In genomic region chr5:141823056-141823455, GRCh38 we compare ENCODE assay signal across 25 cellular contexts. TPM values are rescaled to one million over a fixed set of nuclear protein-coding genes. Genes with fewer than 3 reads are reported as not detected.
A peak's percentile ranks its signal among the peaks of the same experiment; 100 is the strongest.
DNase-seq lines count a peak whose midpoint lies in the region; ATAC-seq and TF ChIP-seq lines count a peak whose summit lies in the region.
"Had no signal": no experiment of that assay in that cellular context is flagged by ENCODE, and none has a peak within 500 bp of the region (broad histone marks: within the 10 kb centered on the region; RNA-seq: fewer than 3 reads in every experiment).

No MANE protein-coding gene starts in this region.

- H3K9me3 ChIP-seq in heart left ventricle = no peaks in the 10 kb centered on the region
- no peaks in the 10 kb centered on the region for H3K9me3 ChIP-seq in right cardiac atrium (ENCODE audit: control insufficient read depth, low read length)
- H3K9me3 ChIP-seq in esophagus muscularis mucosa = no peaks in the 10 kb centered on the region
- H3K9me3 ChIP-seq in gastrocnemius medialis = no peaks in the 10 kb centered on the region
- no peaks in the 10 kb centered on the region for H3K9me3 ChIP-seq in upper lobe of right lung
- H3K9me3 ChIP-seq: adrenal gland; BLaER1 treated with 17β-estradiol and CSF1 and Interleukin-3, amounts not matched to agents 10 nM and 100 nM; Peyer's patch had no signal

- H3K27ac ChIP-seq in heart left ventricle (peak overlapping the region in 10 of 12 donors; percentile 52 to 78 (median 64)), right cardiac atrium (ENCODE audit: low read length) (no peak overlapping the region), esophagus muscularis mucosa (replicated peaks in 1 of 4) (peak overlapping the region; percentile 64 to 79 (median 74)), gastrocnemius medialis (peak overlapping the region in 3 of 4 donors; percentile 50 to 78 (median 59)), upper lobe of right lung (peak overlapping the region; percentile 42)
- H3K27ac ChIP-seq: BLaER1 treated with 17β-estradiol and CSF1 and Interleukin-3, amounts not matched to agents 10 nM and 100 nM; brain microvascular endothelial cell had no signal

- no peak for ATAC-seq in heart left ventricle
- ATAC-seq in right cardiac atrium = no peak
- no peak for ATAC-seq in gastrocnemius medialis
- no peak for ATAC-seq in upper lobe of right lung
- no peak for ATAC-seq in GM21717 (IDR thresholded peaks at IDR 0.05; ENCODE audit: unreplicated experiment)
- ATAC-seq in HG03520 (IDR thresholded peaks at IDR 0.05; ENCODE audit: unreplicated experiment) = no peak
- no peak for ATAC-seq in GM21786 (IDR thresholded peaks at IDR 0.05; ENCODE audit: unreplicated experiment)
- ATAC-seq: activated CD8-positive, alpha-beta T cell treated with anti-CD3 and anti-CD28 coated beads, Interleukin-2, amount 10 ng/mL, durations not matched to agents 7 days and 5 days had no signal

- H3K4me1 ChIP-seq in heart left ventricle (peaks cover 0 to 42% (median 12%) of the 10 kb centered on the region in 12 donors), right cardiac atrium (ENCODE audit: control insufficient read depth, insufficient read depth, low read length) (peaks cover 8% of the 10 kb centered on the region), esophagus muscularis mucosa (peaks cover 0 to 39% (median 25%) of the 10 kb centered on the region in 4 donors), gastrocnemius medialis (peaks cover 8 to 12% of the 10 kb centered on the region in 2 donors), upper lobe of right lung (peaks cover 8% of the 10 kb centered on the region)
- H3K4me1 ChIP-seq: adrenal gland, Peyer's patch had no signal

- H3K4me3 ChIP-seq in heart left ventricle (no peak overlapping the region), right cardiac atrium (ENCODE audit: low read length) (no peak overlapping the region), esophagus muscularis mucosa (no peak overlapping the region), gastrocnemius medialis (no peak overlapping the region), upper lobe of right lung (no peak overlapping the region)
- H3K4me3 ChIP-seq: adrenal gland; BLaER1 treated with 17β-estradiol and CSF1 and Interleukin-3, amounts not matched to agents 10 nM and 100 nM; Peyer's patch had no signal

- H3K36me3 ChIP-seq in heart left ventricle = no peaks in the 10 kb centered on the region
- peaks cover 0 to 16% (median 0%) of the 10 kb centered on the region in 4 donors for H3K36me3 ChIP-seq in esophagus muscularis mucosa
- H3K36me3 ChIP-seq in gastrocnemius medialis = no peaks in the 10 kb centered on the region
- H3K36me3 ChIP-seq in upper lobe of right lung = no peaks in the 10 kb centered on the region
- H3K36me3 ChIP-seq: adrenal gland; BLaER1 treated with 17β-estradiol and CSF1 and Interleukin-3, amounts not matched to agents 10 nM and 100 nM; brain microvascular endothelial cell; Peyer's patch had no signal

- intact Hi-C loops in heart left ventricle (cut with DNase I) = loop anchor here in 1 of 10 donors (5.0 kb wide), 1 partner anchor 49 kb away; no protein-coding TSS in a partner anchor
- intact Hi-C loops in right cardiac atrium (cut with DNase I) = no loop called here
- intact Hi-C loops in esophagus muscularis mucosa (cut with DNase I) = no loop called here
- intact Hi-C loops in gastrocnemius medialis (cut with DNase I; ENCODE audit: low total_unique reads) = no loop called here
- intact Hi-C loops in upper lobe of right lung (cut with DNase I) = no loop called here

- no peak for TF ChIP-seq CTCF in heart left ventricle (IDR thresholded peaks at IDR 0.05)
- TF ChIP-seq CTCF in esophagus muscularis mucosa (IDR thresholded peaks at IDR 0.05) = no peak
- no peak for TF ChIP-seq CTCF in gastrocnemius medialis (IDR thresholded peaks at IDR 0.05 in 4 of 5, conservative IDR thresholded peaks at IDR 0.05 in 1 of 5)
- no peak for TF ChIP-seq CTCF in upper lobe of right lung (IDR thresholded peaks at IDR 0.05)

- 80 to 93% (median 88%) methylated on average over 2 to 3 of the region's 3 CpGs for WGBS in heart left ventricle, 4 donors
- 92% methylated on average over 3 of the region's 3 CpGs for WGBS in right cardiac atrium
- WGBS in esophagus muscularis mucosa = 82% methylated on average over 2 of the region's 3 CpGs

- TF ChIP-seq POLR2A in heart left ventricle (IDR thresholded peaks at IDR 0.05) (no peak), esophagus muscularis mucosa (IDR thresholded peaks at IDR 0.05; ENCODE audit: low read depth) (no peak), gastrocnemius medialis (IDR thresholded peaks at IDR 0.05) (no peak)

- H3K27me3 ChIP-seq in heart left ventricle (peaks cover 0 to 3% (median 0%) of the 10 kb centered on the region in 9 donors), right cardiac atrium (ENCODE audit: control insufficient read depth, insufficient read depth) (no peaks in the 10 kb centered on the region), esophagus muscularis mucosa (peaks cover 0 to 24% (median 0%) of the 10 kb centered on the region in 4 donors), gastrocnemius medialis (no peaks in the 10 kb centered on the region), upper lobe of right lung (no peaks in the 10 kb centered on the region)
- H3K27me3 ChIP-seq: adrenal gland; BLaER1 treated with 17β-estradiol and CSF1 and Interleukin-3, amounts not matched to agents 10 nM and 100 nM; brain microvascular endothelial cell; Peyer's patch had no signal

- DNase-seq in heart left ventricle (no peak), right cardiac atrium (no peak), esophagus muscularis mucosa (ENCODE audit: extremely low spot score) (no peak), gastrocnemius medialis (no peak), upper lobe of right lung (no peak)
- DNase-seq: activated CD4-positive, alpha-beta T cell treated with anti-CD3 and anti-CD28 coated beads for 4 hours; activated CD8-positive, alpha-beta T cell treated with anti-CD3 and anti-CD28 coated beads, Interleukin-2, amount 10 ng/mL, durations not matched to agents 7 days and 5 days; activated naive CD4-positive, alpha-beta T cell treated with anti-CD3 and anti-CD28 coated beads, Interleukin-2, amount 10 ng/mL, durations not matched to agents 7 days and 5 days; adrenal gland; brain microvascular endothelial cell; COR-L47; effector CD4-positive, alpha-beta T cell; kidney; NCI-H1092; NCI-H1694; NCI-H446; NCI-H748 treated with DMSO at 0.1 percent for 48 hours; Peyer's patch; SHP77; stimulated activated CD4-positive, alpha-beta T cell treated with anti-CD3 and anti-CD28 coated beads, Interleukin-1b, Interleukin-23, amount 100 ng/mL, for 48 hours had no signal

- no peak for TF ChIP-seq EP300 in esophagus muscularis mucosa (IDR thresholded peaks at IDR 0.05)

- in situ Hi-C loops in gastrocnemius medialis (cut with MboI; ENCODE audit: low sequenced_read_pairs in 4 of 4) = no loop called here

RNA-seq across cellular contexts. Expression of gene PCDH1, which starts 55.2 kb away (rescaled TPM):
- total RNA-seq in heart left ventricle (100 to 1,000 TPM in 1 of 9 donors, 10 to 100 TPM in 8; 10.2 to 106 (median 19.2) TPM), right cardiac atrium (10 to 100 TPM in 2 of 4 donors, 1 to 10 TPM in 2; 7.2 to 21.3 (median 12.2) TPM), esophagus muscularis mucosa (10 to 100 TPM; 18.7 to 57.8 (median 38.2) TPM), gastrocnemius medialis (10 to 100 TPM; 15.9 to 20.8 (median 18.1) TPM), upper lobe of right lung (66.6 TPM)
- polyA plus RNA-seq in heart left ventricle (10 to 100 TPM; 13.5 to 25.8 TPM), right cardiac atrium (9.2 TPM)
- total RNA-seq: activated CD8-positive, alpha-beta T cell treated with anti-CD3 and anti-CD28 coated beads, Interleukin-2, amount 10 ng/mL, durations not matched to agents 7 days and 5 days; T-helper 2 cell treated with Interferon-gamma antibody and Interleukin-4, amounts not matched to agents 100 ng/mL and 5 ng/mL, for 36 hours had no signal
